12 cellular contexts compared by ENCODE assay signal in the genomic region with DNA sequence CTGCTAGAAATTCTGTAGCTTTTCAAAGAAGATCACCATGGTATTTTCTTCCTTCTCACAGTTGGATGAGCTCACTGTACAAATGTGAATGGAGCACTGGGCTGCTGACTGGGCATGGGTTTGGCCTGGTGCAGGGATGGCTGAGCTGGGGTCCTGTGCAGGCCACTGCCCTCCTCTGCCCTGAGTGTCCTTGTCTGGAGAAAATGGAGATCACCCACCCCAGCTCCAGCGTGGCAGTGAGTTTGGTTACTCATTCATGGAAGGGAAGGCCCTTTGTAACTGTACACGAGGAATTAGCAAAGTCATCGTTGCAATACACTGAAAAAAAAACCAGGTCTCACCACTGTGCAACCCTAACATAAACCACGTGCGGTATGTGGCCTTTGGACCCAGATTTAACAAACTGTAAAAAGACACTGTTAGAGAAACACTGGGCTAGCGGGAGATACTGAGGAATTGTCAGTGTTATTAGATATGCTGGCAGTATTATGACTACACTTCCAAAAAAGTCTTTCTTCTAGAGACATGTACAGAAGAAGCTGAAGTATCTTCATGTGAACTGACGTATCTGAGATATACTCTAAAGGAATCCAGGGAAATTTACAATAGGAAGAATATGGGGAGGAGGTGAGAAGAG. TPM values are rescaled to one million over a fixed set of nuclear protein-coding genes. Genes with fewer than 3 reads are reported as not detected.
A peak's percentile ranks its signal among the peaks of the same experiment; 100 is the strongest.
DNase-seq lines count a peak whose midpoint lies in the region; ATAC-seq and TF ChIP-seq lines count a peak whose summit lies in the region.
"Had no signal": no experiment of that assay in that cellular context is flagged by ENCODE, and none has a peak within 500 bp of the region (broad histone marks: within the 10 kb centered on the region; RNA-seq: fewer than 3 reads in every experiment).

No MANE protein-coding gene starts in this region.

- no peaks in the 10 kb centered on the region for H3K9me3 ChIP-seq in body of pancreas
- H3K9me3 ChIP-seq in naive thymus-derived CD4-positive, alpha-beta T cell (ENCODE audit: control insufficient read depth in 2 of 3, low read length in 3 of 3): no peaks in the 10 kb centered on the region

- no peaks in the 10 kb centered on the region for H3K36me3 ChIP-seq in body of pancreas (replicated peaks in 1 of 2; ENCODE audit: insufficient read depth in 1 of 2, low read depth in 2 of 2)
- no peaks in the 10 kb centered on the region for H3K36me3 ChIP-seq in naive thymus-derived CD4-positive, alpha-beta T cell (ENCODE audit: control insufficient read depth in 2 of 3, insufficient read depth in 3 of 3, low read length in 3 of 3)

- H3K4me1 ChIP-seq in body of pancreas: peaks cover 18% of the 10 kb centered on the region
- H3K4me1 ChIP-seq in naive thymus-derived CD4-positive, alpha-beta T cell (ENCODE audit: control insufficient read depth in 2 of 2, insufficient read depth in 2 of 2, low read length in 2 of 2): peaks cover 13 to 17% of the 10 kb centered on the region in 2 donors

- H3K27ac ChIP-seq in body of pancreas: peak overlapping the region in 2 of 4 donors; percentile 50 to 62
- H3K27ac ChIP-seq in naive thymus-derived CD4-positive, alpha-beta T cell (ENCODE audit: low read depth, low read length): no peak overlapping the region

- DNase-seq in CD1c-positive myeloid dendritic cell (ENCODE audit: extremely low spot score) (peak; percentile 61), LoVo (ENCODE audit: low spot score) (peak; percentile 81), body of pancreas (peak in 2 of 4 donors; percentile 54 to 55), NCI-H1436 treated with DMSO at 0.1 percent for 48 hours (lab: John Stamatoyannopoulos, UW) (no peak), 8988T (no peak), pons (ENCODE audit: low spot score) (no peak)
- DNase-seq in naive thymus-derived CD4-positive, alpha-beta T cell: no peak
- DNase-seq: DMS79; NCI-H2171; stimulated activated naive CD8-positive, alpha-beta T cell treated with anti-CD3 and anti-CD28 coated beads, Interleukin-15, Interleukin-2, amounts not matched to agents 100 U/mL and 50 U/mL, for 24 hours had no signal

- WGBS in body of pancreas, 2 donors: 13 to 16% methylated on average over 7 of the region's 7 CpGs

- CTCF ChIA-PET in naive thymus-derived CD4-positive, alpha-beta T cell (lab: Charles Lee): interaction anchor here (0.6 to 1.4 kb wide), 6 partner anchors 11 to 169 kb away, joined by 3 to 6 read pairs (median 4); no protein-coding TSS in a partner anchor

- H3K4me3 ChIP-seq in body of pancreas: no peak overlapping the region
- no peak overlapping the region for H3K4me3 ChIP-seq in naive thymus-derived CD4-positive, alpha-beta T cell (ENCODE audit: low read length)
- H3K4me3 ChIP-seq: skin epidermis had no signal

- H3K4me3 Mint-ChIP-seq in naive thymus-derived CD4-positive, alpha-beta T cell: peak overlapping the region in 1 of 10 donors; percentile 46

- intact Hi-C loops in body of pancreas (cut with DNase I): no loop called here
- intact Hi-C loops in naive thymus-derived CD4-positive, alpha-beta T cell (cut with micrococcal nuclease): no loop called here

- no peaks in the 10 kb centered on the region for H3K27me3 Mint-ChIP-seq in naive thymus-derived CD4-positive, alpha-beta T cell

- peak in 1 of 7 experiments; percentile 11 for TF ChIP-seq CTCF in body of pancreas (IDR thresholded peaks at IDR 0.05)

- H3K36me3 Mint-ChIP-seq in naive thymus-derived CD4-positive, alpha-beta T cell: peaks cover 0 to 12% (median 0%) of the 10 kb centered on the region in 5 donors

- TF ChIP-seq POLR2A in body of pancreas (IDR thresholded peaks at IDR 0.05): no peak

- H3K9me3 Mint-ChIP-seq in naive thymus-derived CD4-positive, alpha-beta T cell: peaks cover 0 to 9% (median 0%) of the 10 kb centered on the region in 11 donors

- POLR2A ChIA-PET in naive thymus-derived CD4-positive, alpha-beta T cell (lab: Charles Lee): interaction anchor here (0.6 to 2.2 kb wide), 5 partner anchors 10 to 150 kb away, joined by 3 to 7 read pairs (median 4); partner anchors contain the start of genes TADA2B and TBC1D14

- no peaks in the 10 kb centered on the region for H3K27me3 ChIP-seq in body of pancreas
- no peaks in the 10 kb centered on the region for H3K27me3 ChIP-seq in naive thymus-derived CD4-positive, alpha-beta T cell (ENCODE audit: control insufficient read depth in 2 of 2, insufficient read depth in 2 of 2, low read length in 2 of 2)

- H3K4me1 Mint-ChIP-seq in naive thymus-derived CD4-positive, alpha-beta T cell: peaks cover 13 to 43% (median 29%) of the 10 kb centered on the region in 7 donors

- ATAC-seq in body of pancreas (peak; percentile 89), GM19467 (IDR thresholded peaks at IDR 0.05; ENCODE audit: unreplicated experiment) (no peak)
- ATAC-seq in naive thymus-derived CD4-positive, alpha-beta T cell: peak; percentile 60
- ATAC-seq: stimulated activated naive CD8-positive, alpha-beta T cell treated with anti-CD3 and anti-CD28 coated beads, Interleukin-15, Interleukin-2, amounts not matched to agents 100 U/mL and 50 U/mL, for 24 hours had no signal

- peak overlapping the region in 8 of 9 donors; percentile 2 to 81 (median 53) for H3K27ac Mint-ChIP-seq in naive thymus-derived CD4-positive, alpha-beta T cell

RNA-seq across cellular contexts. Expression of gene TBC1D14, which starts 16.1 kb away (rescaled TPM):
- 10 to 100 TPM; 10.5 to 20.0 TPM for total RNA-seq in body of pancreas
- 10 to 100 TPM; 42.9 to 72.2 (median 58.3) TPM for total RNA-seq in naive thymus-derived CD4-positive, alpha-beta T cell
- polyA plus RNA-seq in naive thymus-derived CD4-positive, alpha-beta T cell: 10 to 100 TPM; 34.4 to 53.5 TPM

Comparison
In these comparisons a context has a peak if more than half of its experiments do, and no peak if none do; other contexts are left out.
1. DNase-seq: peak in CD1c-positive myeloid dendritic cell (single experiment) and LoVo (single experiment); none in naive thymus-derived CD4-positive, alpha-beta T cell (0 of 9), NCI-H1436 treated with DMSO at 0.1 percent for 48 hours (single experiment), 8988T (single experiment) and pons (single experiment).